In the genomic region with DNA sequence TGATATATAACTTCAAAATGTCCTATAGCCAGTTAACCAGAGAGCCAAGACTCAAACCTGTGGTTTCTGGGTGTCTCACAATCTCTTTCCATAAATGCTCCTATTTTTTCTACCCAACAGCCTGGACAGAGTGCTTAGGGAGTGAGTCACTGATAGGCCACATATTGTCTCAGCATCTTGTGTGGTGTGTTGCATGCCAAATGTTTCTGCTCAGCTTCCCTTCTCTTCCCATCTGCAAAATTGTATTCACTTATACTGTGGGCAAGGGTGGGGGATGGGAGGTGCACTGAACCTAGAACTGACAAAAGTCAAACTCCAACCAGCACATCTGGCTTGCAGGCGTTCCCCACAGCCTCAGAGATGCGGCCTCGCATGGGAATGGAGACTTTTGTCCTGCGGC, we compare ENCODE assay signal across 15 cellular contexts.
DNase-seq lines count a peak whose midpoint lies in the region; ATAC-seq and TF ChIP-seq lines count a peak whose summit lies in the region.
"Had no signal": no experiment of that assay in that cellular context is flagged by ENCODE, and none has a peak within 500 bp of the region (broad histone marks: within the 10 kb centered on the region; RNA-seq: fewer than 3 reads in every experiment).

No MANE protein-coding gene starts in this region.

- H3K9me3 Mint-ChIP-seq in CD8-positive, alpha-beta memory T cell: no peaks in the 10 kb centered on the region
- H3K9me3 Mint-ChIP-seq in activated T-helper 2 cell treated with anti-CD3 and anti-CD28 coated beads, Interferon-gamma antibody, Interleukin-2, Interleukin-4, amounts not matched to agents 10 μg/mL and 5 μg/mL and 100 μg/mL, durations not matched to agents 14 hours and 24 hours and 36 hours: no peaks in the 10 kb centered on the region
- H3K9me3 Mint-ChIP-seq: memory B cell had no signal

- H2AFZ ChIP-seq in HCT116 (ENCODE audit: low read depth, low read length, poor library complexity, severe bottlenecking): no peak overlapping the region

- H3K79me2 ChIP-seq in HCT116 (ENCODE audit: insufficient read depth, low read length): no peaks in the 10 kb centered on the region

- H3K27me3 Mint-ChIP-seq in CD8-positive, alpha-beta memory T cell: peaks cover 1 to 4% of the 10 kb centered on the region in 2 donors
- H3K27me3 Mint-ChIP-seq in activated T-helper 2 cell treated with anti-CD3 and anti-CD28 coated beads, Interferon-gamma antibody, Interleukin-2, Interleukin-4, amounts not matched to agents 10 μg/mL and 5 μg/mL and 100 μg/mL, durations not matched to agents 14 hours and 24 hours and 36 hours (ENCODE audit: low read depth): no peaks in the 10 kb centered on the region

- POLR2A ChIA-PET in HCT116 (lab: Charles Lee): no interaction called here
- POLR2A ChIA-PET in CD8-positive, alpha-beta memory T cell (lab: Charles Lee): no interaction called here

- intact Hi-C loops in HCT116 (cut with micrococcal nuclease): no loop called here
- intact Hi-C loops in activated T-helper 2 cell treated with anti-CD3 and anti-CD28 coated beads, Interferon-gamma antibody, Interleukin-2, Interleukin-4, amounts not matched to agents 10 μg/mL and 5 μg/mL and 100 μg/mL, durations not matched to agents 14 hours and 24 hours and 36 hours (cut with micrococcal nuclease): no loop called here

- H3K4me3 ChIP-seq in HCT116 (replicated peaks in 1 of 2; ENCODE audit: low read depth in 1 of 2, low read length in 2 of 2) (no peak overlapping the region), adipocyte (ENCODE audit: low read length) (no peak overlapping the region)
- H3K4me3 ChIP-seq in CD8-positive, alpha-beta memory T cell (ENCODE audit: low read length): no peak overlapping the region
- H3K4me3 ChIP-seq: gastroesophageal sphincter, sigmoid colon had no signal

- H3K9me3 ChIP-seq in HCT116 (ENCODE audit: control insufficient read depth in 1 of 2, insufficient read depth in 1 of 2, low read depth in 1 of 2, low read length in 2 of 2) (no peaks in the 10 kb centered on the region), adipocyte (ENCODE audit: control insufficient read depth, low read length) (no peaks in the 10 kb centered on the region)
- H3K9me3 ChIP-seq in CD8-positive, alpha-beta memory T cell (ENCODE audit: low read length): no peaks in the 10 kb centered on the region
- H3K9me3 ChIP-seq: gastroesophageal sphincter, sigmoid colon had no signal

- peak; percentile 79; the same call in 1 of the 2 replicates for ATAC-seq in HCT116
- ATAC-seq: gastroesophageal sphincter had no signal

- no peak for DNase-seq in HCT116 (ENCODE audit: low read depth, low spot score)
- peak; percentile 77 for DNase-seq in adipocyte (ENCODE audit: low read depth)
- peak; percentile 30 for DNase-seq in fibroblast of the conjunctiva (ENCODE audit: low read depth)
- DNase-seq in smooth muscle cell of the brain vasculature (ENCODE audit: low read depth, low spot score): peak; percentile 33
- no peak for DNase-seq in DMS53 (lab: John Stamatoyannopoulos, UW)
- DNase-seq in AML-193 (lab: John Stamatoyannopoulos, UW): no peak
- no peak for DNase-seq in CD8-positive, alpha-beta memory T cell
- DNase-seq in activated T-helper 2 cell treated with anti-CD3 and anti-CD28 coated beads, Interferon-gamma antibody, Interleukin-2, Interleukin-4, amounts not matched to agents 10 μg/mL and 5 μg/mL and 100 μg/mL, durations not matched to agents 14 hours and 24 hours and 36 hours (ENCODE audit: low spot score): no peak
- DNase-seq: amygdala, KG1, NCI-H2107, OCI-M1, sigmoid colon had no signal

- H3K36me3 ChIP-seq in HCT116 (ENCODE audit: control insufficient read depth in 1 of 2, insufficient read depth in 2 of 2, low read length in 2 of 2): no peaks in the 10 kb centered on the region
- H3K36me3 ChIP-seq in adipocyte (ENCODE audit: control insufficient read depth, insufficient read depth, low read length, severe bottlenecking): no peaks in the 10 kb centered on the region
- H3K36me3 ChIP-seq in CD8-positive, alpha-beta memory T cell (ENCODE audit: insufficient read depth, low read length): no peaks in the 10 kb centered on the region
- H3K36me3 ChIP-seq: gastroesophageal sphincter, sigmoid colon had no signal

- CTCF ChIA-PET in HCT116 (lab: Charles Lee): interaction anchor here (1.0 kb wide), 1 partner anchor 10 kb away, joined by 3 read pairs; no protein-coding TSS in a partner anchor
- CTCF ChIA-PET in CD8-positive, alpha-beta memory T cell (lab: Charles Lee): no interaction called here

- RAD21 ChIA-PET in HCT116 (lab: Charles Lee; ENCODE audit: low non-redundant PET in 1 of 2, low total read pairs in 2 of 2, uncharacterized antibody in 2 of 2, unreplicated experiment in 2 of 2): no interaction called here

- no peak for TF ChIP-seq CTCF in HCT116 (IDR thresholded peaks at IDR 0.05 in 2 of 3, conservative IDR thresholded peaks at IDR 0.05 in 1 of 3; ENCODE audit: borderline replicate concordance in 1 of 3, insufficient read depth in 1 of 3, low read depth in 2 of 3, low read length in 2 of 3)

- H3K4me2 ChIP-seq in HCT116 (ENCODE audit: low read length): peak overlapping the region; percentile 24

- no peak overlapping the region for H3K27ac ChIP-seq in HCT116 (ENCODE audit: low read depth, low read length)
- H3K27ac ChIP-seq in CD8-positive, alpha-beta memory T cell (ENCODE audit: low read depth, low read length): no peak overlapping the region
- H3K27ac ChIP-seq: gastroesophageal sphincter, sigmoid colon had no signal

- no peak for TF ChIP-seq RAD21 in HCT116 (IDR thresholded peaks at IDR 0.05; ENCODE audit: low read depth)

- BruUV-seq in HCT116 (replicated peaks; lab: Mats Ljungman, UMichigan): no TSS peak

- no peaks in the 10 kb centered on the region for H3K9me2 ChIP-seq in HCT116 (ENCODE audit: insufficient read depth)

- no peak for TF ChIP-seq POLR2A in HCT116 (IDR thresholded peaks at IDR 0.05; ENCODE audit: borderline replicate concordance, extremely low read depth, insufficient read depth, insufficient read length)

- no peaks in the 10 kb centered on the region for H4K20me1 ChIP-seq in HCT116 (ENCODE audit: insufficient read depth)

- no peaks in the 10 kb centered on the region for H3K36me3 Mint-ChIP-seq in CD8-positive, alpha-beta memory T cell
- no peaks in the 10 kb centered on the region for H3K36me3 Mint-ChIP-seq in activated T-helper 2 cell treated with anti-CD3 and anti-CD28 coated beads, Interferon-gamma antibody, Interleukin-2, Interleukin-4, amounts not matched to agents 10 μg/mL and 5 μg/mL and 100 μg/mL, durations not matched to agents 14 hours and 24 hours and 36 hours (ENCODE audit: low read depth)
- H3K36me3 Mint-ChIP-seq: memory B cell had no signal

- H3K9ac ChIP-seq in HCT116 (ENCODE audit: low read length): no peak overlapping the region
- no peak overlapping the region for H3K9ac ChIP-seq in adipocyte (ENCODE audit: low read length)

- H3K27ac Mint-ChIP-seq in CD8-positive, alpha-beta memory T cell: no peak overlapping the region
- H3K27ac Mint-ChIP-seq in activated T-helper 2 cell treated with anti-CD3 and anti-CD28 coated beads, Interferon-gamma antibody, Interleukin-2, Interleukin-4, amounts not matched to agents 10 μg/mL and 5 μg/mL and 100 μg/mL, durations not matched to agents 14 hours and 24 hours and 36 hours: no peak overlapping the region
- H3K27ac Mint-ChIP-seq: memory B cell had no signal

- H3K4me1 Mint-ChIP-seq in CD8-positive, alpha-beta memory T cell: no peaks in the 10 kb centered on the region
- H3K4me1 Mint-ChIP-seq in activated T-helper 2 cell treated with anti-CD3 and anti-CD28 coated beads, Interferon-gamma antibody, Interleukin-2, Interleukin-4, amounts not matched to agents 10 μg/mL and 5 μg/mL and 100 μg/mL, durations not matched to agents 14 hours and 24 hours and 36 hours (ENCODE audit: low read depth): no peaks in the 10 kb centered on the region
- H3K4me1 Mint-ChIP-seq: memory B cell had no signal

- H3K4me1 ChIP-seq in HCT116 (ENCODE audit: control insufficient read depth in 1 of 2, insufficient read depth in 2 of 2, low read length in 2 of 2) (peaks cover 0 to 27% of the 10 kb centered on the region in 2 experiments; a peak in 2 of 4 replicates), adipocyte (ENCODE audit: control insufficient read depth, insufficient read depth, low read length) (peaks cover 3% of the 10 kb centered on the region)
- no peaks in the 10 kb centered on the region for H3K4me1 ChIP-seq in CD8-positive, alpha-beta memory T cell (ENCODE audit: insufficient read depth, low read length)
- H3K4me1 ChIP-seq: gastroesophageal sphincter, sigmoid colon had no signal

- H3K4me3 Mint-ChIP-seq in CD8-positive, alpha-beta memory T cell: no peak overlapping the region
- H3K4me3 Mint-ChIP-seq in activated T-helper 2 cell treated with anti-CD3 and anti-CD28 coated beads, Interferon-gamma antibody, Interleukin-2, Interleukin-4, amounts not matched to agents 10 μg/mL and 5 μg/mL and 100 μg/mL, durations not matched to agents 14 hours and 24 hours and 36 hours (ENCODE audit: low read depth): no peak overlapping the region
- H3K4me3 Mint-ChIP-seq: memory B cell had no signal

- no peaks in the 10 kb centered on the region for H3K27me3 ChIP-seq in HCT116 (ENCODE audit: insufficient read depth, low read length)
- peaks cover 20% of the 10 kb centered on the region for H3K27me3 ChIP-seq in adipocyte (replicated peaks; ENCODE audit: control insufficient read depth, insufficient read depth, low read length)
- H3K27me3 ChIP-seq in CD8-positive, alpha-beta memory T cell (ENCODE audit: insufficient read depth, low read length, poor library complexity, severe bottlenecking): no peaks in the 10 kb centered on the region

TF ChIP-seq in HCT116, 20 proteins besides CTCF, POLR2A, EP300 and RAD21:
- TF ChIP-seq ELF1 (IDR thresholded peaks at IDR 0.05; ENCODE audit: borderline replicate concordance, low read depth) (no peak), JUND (IDR thresholded peaks at IDR 0.05) (0 out of 2 replicates have a peak, but pooled peaks have one; percentile 10)

Comparison
In these comparisons a context has a peak if more than half of its experiments do, and no peak if none do; other contexts are left out.
1. DNase-seq: peak in adipocyte (single experiment), fibroblast of the conjunctiva (single experiment) and smooth muscle cell of the brain vasculature (single experiment); none in HCT116 (single experiment), DMS53 (single experiment), AML-193 (0 of 2), CD8-positive, alpha-beta memory T cell (0 of 5) and activated T-helper 2 cell treated with anti-CD3 and anti-CD28 coated beads, Interferon-gamma antibody, Interleukin-2, Interleukin-4, amounts not matched to agents 10 μg/mL and 5 μg/mL and 100 μg/mL, durations not matched to agents 14 hours and 24 hours and 36 hours (single experiment).